Comparison of ENCODE assay signal across 24 cellular contexts in genomic region chr12:106801830-106802561, GRCh38. TPM values are rescaled to one million over a fixed set of nuclear protein-coding genes. Genes with fewer than 3 reads are reported as not detected.
DNase-seq lines count a peak whose midpoint lies in the region; ATAC-seq and TF ChIP-seq lines count a peak whose summit lies in the region.
"Had no signal": no experiment of that assay in that cellular context is flagged by ENCODE, and none has a peak within 500 bp of the region (broad histone marks: within the 10 kb centered on the region; RNA-seq: fewer than 3 reads in every experiment).

No MANE protein-coding gene starts in this region.

- H3K27ac ChIP-seq in HEK293 (ENCODE audit: extremely low read depth, low read depth, low read length) (no peak overlapping the region), cardiac muscle cell (peak overlapping the region; percentile 36), gastrocnemius medialis (peak overlapping the region in 3 of 4 donors; percentile 30 to 64 (median 50))
- H3K27ac ChIP-seq: 22Rv1, BLaER1, Peyer's patch, SJSA1 had no signal

- H3K9me3 ChIP-seq in HEK293 (ENCODE audit: control insufficient read depth, insufficient read depth, low read depth, low read length) (no peaks in the 10 kb centered on the region), cardiac muscle cell (ENCODE audit: low read depth) (no peaks in the 10 kb centered on the region), gastrocnemius medialis (no peaks in the 10 kb centered on the region)
- H3K9me3 ChIP-seq: BLaER1, Peyer's patch, SJSA1 had no signal

- intact Hi-C loops in gastrocnemius medialis (cut with DNase I; ENCODE audit: low total_unique reads): no loop called here
- intact Hi-C loops in left colon (cut with DNase I, micrococcal nuclease): no loop called here

- TF ChIP-seq POLR2A in gastrocnemius medialis (IDR thresholded peaks at IDR 0.05): no peak

- no peaks in the 10 kb centered on the region; the same call in 1 of the 2 replicates for H3K4me1 ChIP-seq in HEK293 (ENCODE audit: control insufficient read depth, insufficient read depth, low read length)
- peaks cover 19% of the 10 kb centered on the region for H3K4me1 ChIP-seq in cardiac muscle cell (ENCODE audit: low read depth)
- H3K4me1 ChIP-seq in gastrocnemius medialis: peaks cover 15 to 26% of the 10 kb centered on the region in 2 donors
- H3K4me1 ChIP-seq: BLaER1, SJSA1 had no signal

- CTCF ChIA-PET in HEK293 (lab: Yijun Ruan, JAX): no interaction called here

- peaks cover 9 to 12% of the 10 kb centered on the region in 2 experiments; a peak in 1 of 3 replicates for H3K36me3 ChIP-seq in HEK293 (ENCODE audit: control insufficient read depth in 2 of 2, insufficient read depth in 1 of 2, low read length in 2 of 2)
- H3K36me3 ChIP-seq in cardiac muscle cell: no peaks in the 10 kb centered on the region
- H3K36me3 ChIP-seq in gastrocnemius medialis: no peaks in the 10 kb centered on the region

- H3K27me3 ChIP-seq in cardiac muscle cell: no peaks in the 10 kb centered on the region
- H3K27me3 ChIP-seq in gastrocnemius medialis: no peaks in the 10 kb centered on the region
- H3K27me3 ChIP-seq: BLaER1, Peyer's patch, SJSA1 had no signal

- in situ Hi-C loops in gastrocnemius medialis (cut with MboI; ENCODE audit: low sequenced_read_pairs in 4 of 4): no loop called here

- no peak for TF ChIP-seq CTCF in HEK293 (tag by site-specific recombination; IDR thresholded peaks at IDR 0.05)
- no peak for TF ChIP-seq CTCF in cardiac muscle cell (IDR thresholded peaks at IDR 0.05; ENCODE audit: low read depth, low read length)
- TF ChIP-seq CTCF in gastrocnemius medialis (IDR thresholded peaks at IDR 0.05 in 4 of 5, conservative IDR thresholded peaks at IDR 0.05 in 1 of 5): no peak

- DNase-seq in DMS 273 (lab: John Stamatoyannopoulos, UW; ENCODE audit: unreplicated experiment) (peak; percentile 1), DMS 273 treated with DMSO at 0.1 percent for 48 hours (lab: John Stamatoyannopoulos, UW) (no peak), cardiac muscle cell (ENCODE audit: low read depth in 1 of 2, low spot score in 1 of 2) (peak in 1 of 2 donors; percentile 13), gastrocnemius medialis (no peak), left colon (no peak), UCSD-AML1 (lab: John Stamatoyannopoulos, UW; ENCODE audit: unreplicated experiment) (no peak)
- DNase-seq: ACHN; CD4-positive, alpha-beta T cell; COR-L47; DND-41; H7; HFFc6; Kasumi-1; NCI-H1048; NCI-H1417 treated with DMSO at 0.1 percent for 48 hours; NCI-H187; NCI-H446; NCI-H526 treated with DMSO at 0.1 percent for 48 hours; Peyer's patch had no signal

- H3K4me3 ChIP-seq in HEK293 (ENCODE audit: low read depth, low read length) (no peak overlapping the region), cardiac muscle cell (no peak overlapping the region), gastrocnemius medialis (no peak overlapping the region)
- H3K4me3 ChIP-seq: BLaER1, Peyer's patch, SJSA1 had no signal

- ATAC-seq in gastrocnemius medialis: peak in 1 of 2 donors; percentile 58
- no peak for ATAC-seq in left colon
- no peak for ATAC-seq in GM21515 (IDR thresholded peaks at IDR 0.05; ENCODE audit: unreplicated experiment)

- POLR2A ChIA-PET in HEK293 (lab: Yijun Ruan, JAX): interaction anchor here (1.0 kb wide), 1 partner anchor 27 kb away, joined by 3 read pairs; no protein-coding TSS in a partner anchor

TF ChIP-seq in HEK293, 187 proteins besides CTCF, POLR2A, EP300 and RAD21:
- no peak for TF ChIP-seq ZNF248 (tag by site-specific recombination; IDR thresholded peaks at IDR 0.05)
- TF ChIP-seq ZNF610 (tag by site-specific recombination; IDR thresholded peaks at IDR 0.05; ENCODE audit: borderline replicate concordance): no peak
- TF ChIP-seq ZNF362 (tag by site-specific recombination; IDR thresholded peaks at IDR 0.05): 0 out of 2 replicates have a peak, but pooled peaks have one; percentile 36

RNA-seq across cellular contexts. Expression of gene RIC8B, which starts 27.5 kb away (rescaled TPM):
- 13.9 and 16.6 TPM in 2 replicates for total RNA-seq in cardiac muscle cell
- 15.7 and 29.8 TPM in 2 replicates for polyA plus RNA-seq in cardiac muscle cell
- total RNA-seq in gastrocnemius medialis: 10 to 100 TPM in 2 of 4 donors, 1 to 10 TPM in 2; 6.1 to 16.0 (median 10.0) TPM
- total RNA-seq in left colon: 10 to 100 TPM; 12.7 to 15.6 TPM
